1 cellular context compared by ENCODE assay signal in genomic region chr1:211723273-211723672, GRCh38.
TF ChIP-seq lines count a peak whose summit lies in the region.

No MANE protein-coding gene starts in this region.

TF ChIP-seq in HepG2, 621 proteins besides CTCF, POLR2A, EP300 and RAD21 (continued from another document):
- no peak for TF ChIP-seq MYC (CRISPR knock-in tag; IDR thresholded peaks at IDR 0.05; ENCODE audit: borderline replicate concordance)
- no peak for TF ChIP-seq ZNF251 (CRISPR knock-in tag; IDR thresholded peaks at IDR 0.05)
- TF ChIP-seq ZNF780A (CRISPR knock-in tag; IDR thresholded peaks at IDR 0.05): no peak
- TF ChIP-seq RNF2 (conservative IDR thresholded peaks at IDR 0.05; ENCODE audit: low read depth): no peak
- TF ChIP-seq ZBTB43 (CRISPR knock-in tag; conservative IDR thresholded peaks at IDR 0.05): peak; percentile 97
- no peak for TF ChIP-seq TOE1 (CRISPR knock-in tag; IDR thresholded peaks at IDR 0.05)
- TF ChIP-seq RXRA (CRISPR knock-in tag; IDR thresholded peaks at IDR 0.05): no peak
- TF ChIP-seq SIN3A (IDR thresholded peaks at IDR 0.05; ENCODE audit: borderline replicate concordance, low read depth, low read length): no peak
- peak; percentile 40; the same call in 1 of the 2 replicates for TF ChIP-seq HNF1B (CRISPR knock-in tag; IDR thresholded peaks at IDR 0.05)
- no peak for TF ChIP-seq THAP11 (CRISPR knock-in tag; IDR thresholded peaks at IDR 0.05)
- no peak for TF ChIP-seq ZNF850 (CRISPR knock-in tag; conservative IDR thresholded peaks at IDR 0.05)
- no peak for TF ChIP-seq PLRG1 (conservative IDR thresholded peaks at IDR 0.05)
- TF ChIP-seq PRMT3 (CRISPR knock-in tag; IDR thresholded peaks at IDR 0.05; ENCODE audit: borderline replicate concordance, low read depth): no peak
- peak; percentile 32; the same call in 1 of the 2 replicates for TF ChIP-seq PAXIP1 (CRISPR knock-in tag; conservative IDR thresholded peaks at IDR 0.05)
- TF ChIP-seq E2F5 (CRISPR knock-in tag; conservative IDR thresholded peaks at IDR 0.05): no peak
- no peak for TF ChIP-seq IRF2 (CRISPR knock-in tag; IDR thresholded peaks at IDR 0.05)
- TF ChIP-seq CENPBD1 (CRISPR knock-in tag; IDR thresholded peaks at IDR 0.05; ENCODE audit: borderline replicate concordance, low read depth): no peak
- no peak for TF ChIP-seq ZNF205 (CRISPR knock-in tag; IDR thresholded peaks at IDR 0.05)
- TF ChIP-seq ZNF20 (CRISPR knock-in tag; IDR thresholded peaks at IDR 0.05): no peak
- no peak for TF ChIP-seq USF2 (IDR thresholded peaks at IDR 0.05; ENCODE audit: low read depth, low read length)
- TF ChIP-seq USF2 (CRISPR knock-in tag; IDR thresholded peaks at IDR 0.05; ENCODE audit: borderline replicate concordance): no peak
- TF ChIP-seq ZMYM4 (CRISPR knock-in tag; IDR thresholded peaks at IDR 0.05): 0 out of 2 replicates have a peak, but pooled peaks have one; percentile 7
- no peak for TF ChIP-seq ZNF816 (CRISPR knock-in tag; IDR thresholded peaks at IDR 0.05; ENCODE audit: borderline replicate concordance)
- no peak for TF ChIP-seq MTF1 (CRISPR knock-in tag; IDR thresholded peaks at IDR 0.05)
- TF ChIP-seq JARID2 (CRISPR knock-in tag; IDR thresholded peaks at IDR 0.05; ENCODE audit: insufficient replicate concordance): no peak
- no peak for TF ChIP-seq MBNL3 (CRISPR knock-in tag; conservative IDR thresholded peaks at IDR 0.05)
- no peak for TF ChIP-seq ZBTB1 (CRISPR knock-in tag; IDR thresholded peaks at IDR 0.05; ENCODE audit: borderline replicate concordance)
- peak; percentile 72 for TF ChIP-seq FOSL2 (CRISPR knock-in tag; IDR thresholded peaks at IDR 0.05)
- no peak for TF ChIP-seq ZNF260 (CRISPR knock-in tag; IDR thresholded peaks at IDR 0.05; ENCODE audit: borderline replicate concordance, low read depth)
- no peak for TF ChIP-seq IKZF5 (CRISPR knock-in tag; IDR thresholded peaks at IDR 0.05)
- TF ChIP-seq ZFYVE20 (CRISPR knock-in tag; IDR thresholded peaks at IDR 0.05; ENCODE audit: borderline replicate concordance, low read depth): no peak
- TF ChIP-seq CREB1 (IDR thresholded peaks at IDR 0.05): peak; percentile 69
- TF ChIP-seq CREB1 (CRISPR knock-in tag; IDR thresholded peaks at IDR 0.05): no peak
- no peak for TF ChIP-seq ZNF841 (CRISPR knock-in tag; IDR thresholded peaks at IDR 0.05; ENCODE audit: borderline replicate concordance)
- no peak for TF ChIP-seq ZBTB7A (CRISPR knock-in tag; IDR thresholded peaks at IDR 0.05)
- TF ChIP-seq KLF16 (CRISPR knock-in tag; IDR thresholded peaks at IDR 0.05): no peak
- TF ChIP-seq NR0B2 (CRISPR knock-in tag; IDR thresholded peaks at IDR 0.05): no peak
- TF ChIP-seq ZFP62 (CRISPR knock-in tag; IDR thresholded peaks at IDR 0.05): no peak
- TF ChIP-seq SMC3 (IDR thresholded peaks at IDR 0.05; ENCODE audit: low read length): no peak
- 0 out of 2 replicates have a peak, but pooled peaks have one; percentile 31 for TF ChIP-seq ISL2 (CRISPR knock-in tag; IDR thresholded peaks at IDR 0.05)
- TF ChIP-seq ZNF747 (CRISPR knock-in tag; IDR thresholded peaks at IDR 0.05; ENCODE audit: borderline replicate concordance): no peak
- no peak for TF ChIP-seq MTA1 (CRISPR knock-in tag; IDR thresholded peaks at IDR 0.05; ENCODE audit: borderline replicate concordance)
- TF ChIP-seq TCF12 (IDR thresholded peaks at IDR 0.05): no peak
- TF ChIP-seq TCF12 (CRISPR knock-in tag; IDR thresholded peaks at IDR 0.05): no peak
- TF ChIP-seq KDM6A (CRISPR knock-in tag; IDR thresholded peaks at IDR 0.05; ENCODE audit: low read depth): no peak; the same call in 1 of the 2 replicates
- TF ChIP-seq SP1 (IDR thresholded peaks at IDR 0.05): no peak
- TF ChIP-seq SP1 (CRISPR knock-in tag; IDR thresholded peaks at IDR 0.05): no peak
- TF ChIP-seq ZNF607 (CRISPR knock-in tag; IDR thresholded peaks at IDR 0.05; ENCODE audit: borderline replicate concordance): no peak
- no peak for TF ChIP-seq KDM4B (CRISPR knock-in tag; IDR thresholded peaks at IDR 0.05)
- no peak for TF ChIP-seq ZNF382 (CRISPR knock-in tag; IDR thresholded peaks at IDR 0.05; ENCODE audit: borderline replicate concordance)
- no peak for TF ChIP-seq MTERF4 (CRISPR knock-in tag; IDR thresholded peaks at IDR 0.05)
- TF ChIP-seq SMARCC2 (IDR thresholded peaks at IDR 0.05): no peak
- no peak for TF ChIP-seq EHMT2 (IDR thresholded peaks at IDR 0.05; ENCODE audit: borderline replicate concordance, low read depth, low read length)
- TF ChIP-seq ZNF441 (CRISPR knock-in tag; IDR thresholded peaks at IDR 0.05; ENCODE audit: borderline replicate concordance): no peak
- 0 out of 2 replicates have a peak, but pooled peaks have one; percentile 39 for TF ChIP-seq ZNF672 (CRISPR knock-in tag; IDR thresholded peaks at IDR 0.05)
- TF ChIP-seq SP4 (CRISPR knock-in tag; IDR thresholded peaks at IDR 0.05): no peak
- TF ChIP-seq ZNF367 (CRISPR knock-in tag; IDR thresholded peaks at IDR 0.05; ENCODE audit: borderline replicate concordance): no peak
- TF ChIP-seq ZNF746 (CRISPR knock-in tag; IDR thresholded peaks at IDR 0.05): peak; percentile 44; the same call in 1 of the 2 replicates
- TF ChIP-seq HNRNPK (IDR thresholded peaks at IDR 0.05; ENCODE audit: low read depth, low read length, poor library complexity, severe bottlenecking): no peak
- TF ChIP-seq HNRNPL (IDR thresholded peaks at IDR 0.05; ENCODE audit: low read depth, low read length): no peak
- TF ChIP-seq GRHL1 (CRISPR knock-in tag; conservative IDR thresholded peaks at IDR 0.05): no peak
- TF ChIP-seq SPEN (CRISPR knock-in tag; IDR thresholded peaks at IDR 0.05; ENCODE audit: low read depth): no peak
- TF ChIP-seq ZNF335 (CRISPR knock-in tag; IDR thresholded peaks at IDR 0.05): no peak
- no peak for TF ChIP-seq CAMTA2 (CRISPR knock-in tag; IDR thresholded peaks at IDR 0.05; ENCODE audit: borderline replicate concordance)
TF ChIP-seq in HepG2: peak in this region for 49.
